19 cellular contexts compared by ENCODE assay signal in genomic region chr20:37305839-37306238, GRCh38. TPM values are rescaled to one million over a fixed set of nuclear protein-coding genes. Genes with fewer than 3 reads are reported as not detected.
"Had no signal": no experiment of that assay in that cellular context is flagged by ENCODE, and none has a peak within 500 bp of the region (broad histone marks: within the 10 kb centered on the region; RNA-seq: fewer than 3 reads in every experiment).

No MANE protein-coding gene starts in this region.

- H3K27ac Mint-ChIP-seq: activated CD8-positive, alpha-beta T cell treated with anti-CD3 and anti-CD28 coated beads, Interleukin-2, amount 10 ng/mL, durations not matched to agents 7 days and 5 days; activated naive CD8-positive, alpha-beta T cell; dendritic cell treated with granulocyte-macrophage colony-stimulating factor and Interleukin-4, amounts not matched to agents 40 ng/mL and 50 ng/mL, for 4 days had no signal

- H3K9me3 ChIP-seq: gastroesophageal sphincter, heart right ventricle, thyroid gland had no signal

- DNase-seq: activated CD4-positive, alpha-beta T cell treated with anti-CD3 and anti-CD28 coated beads for 48 hours; activated CD8-positive, alpha-beta memory T cell treated with anti-CD3 and anti-CD28 coated beads, Interleukin-2, amount 50 U/mL, for 4 hours; activated CD8-positive, alpha-beta T cell treated with anti-CD3 and anti-CD28 coated beads, Interleukin-2, amount 10 ng/mL, durations not matched to agents 7 days and 5 days; activated gamma-delta T cell treated with Interleukin-2 at 50 U/mL for 16 hours; activated T-cell treated with anti-CD3 and anti-CD28 coated beads, Interleukin-2, amount 50 U/mL, for 48 hours; amniotic stem cell; cerebellar nuclear complex; heart right ventricle; left cardiac atrium; naive B cell; retina; thyroid gland had no signal

- H3K4me3 Mint-ChIP-seq: activated CD8-positive, alpha-beta T cell treated with anti-CD3 and anti-CD28 coated beads, Interleukin-2, amount 10 ng/mL, durations not matched to agents 7 days and 5 days; activated naive CD8-positive, alpha-beta T cell; dendritic cell treated with granulocyte-macrophage colony-stimulating factor and Interleukin-4, amounts not matched to agents 40 ng/mL and 50 ng/mL, for 4 days; naive B cell; T-helper 1 cell treated with Interleukin-12 subunit alpha and Interleukin-12 subunit beta and Interleukin-4 antibody, amounts not matched to agents 30 μg/mL and 1 μg/mL, for 36 hours had no signal

- H3K4me3 ChIP-seq: gastroesophageal sphincter, heart right ventricle, lung, smooth muscle cell, thyroid gland had no signal

- H3K27ac ChIP-seq: thyroid gland had no signal

- H3K27me3 Mint-ChIP-seq: activated naive CD8-positive, alpha-beta T cell; dendritic cell treated with granulocyte-macrophage colony-stimulating factor and Interleukin-4, amounts not matched to agents 40 ng/mL and 50 ng/mL, for 4 days; naive B cell had no signal

- H3K9me3 Mint-ChIP-seq: dendritic cell treated with granulocyte-macrophage colony-stimulating factor and Interleukin-4, amounts not matched to agents 40 ng/mL and 50 ng/mL, for 4 days; naive B cell; T-helper 1 cell treated with Interleukin-12 subunit alpha and Interleukin-12 subunit beta and Interleukin-4 antibody, amounts not matched to agents 30 μg/mL and 1 μg/mL, for 36 hours had no signal

- H3K27me3 ChIP-seq: gastroesophageal sphincter, heart right ventricle, thyroid gland had no signal

- H3K4me2 ChIP-seq: smooth muscle cell had no signal

RNA-seq across cellular contexts. Expression of gene GHRH, which starts 44.2 kb away (rescaled TPM):
- total RNA-seq: activated CD8-positive, alpha-beta T cell treated with anti-CD3 and anti-CD28 coated beads, Interleukin-2, amount 10 ng/mL, durations not matched to agents 7 days and 5 days; epithelial cell of proximal tubule; gastroesophageal sphincter; lung; smooth muscle cell; thyroid gland had no signal
- polyA plus RNA-seq: lung, smooth muscle cell had no signal
